ENCODE assay signal across 6 cellular contexts in genomic region chr11:79070518-79070917, GRCh38.
"Had no signal": no experiment of that assay in that cellular context is flagged by ENCODE, and none has a peak within 500 bp of the region (broad histone marks: within the 10 kb centered on the region; RNA-seq: fewer than 3 reads in every experiment).

No MANE protein-coding gene starts in this region.

- H3K9me3 Mint-ChIP-seq: IgD-negative memory B cell had no signal

- DNase-seq: IMR-90, KBM-7 had no signal

- H3K4me3 Mint-ChIP-seq: IgD-negative memory B cell had no signal

- ATAC-seq: HepG2 had no signal

- FAIRE-seq: HepG2, HTR-8/SVneo had no signal

- H3K27ac ChIP-seq: HL-60 had no signal
